In the genomic region with DNA sequence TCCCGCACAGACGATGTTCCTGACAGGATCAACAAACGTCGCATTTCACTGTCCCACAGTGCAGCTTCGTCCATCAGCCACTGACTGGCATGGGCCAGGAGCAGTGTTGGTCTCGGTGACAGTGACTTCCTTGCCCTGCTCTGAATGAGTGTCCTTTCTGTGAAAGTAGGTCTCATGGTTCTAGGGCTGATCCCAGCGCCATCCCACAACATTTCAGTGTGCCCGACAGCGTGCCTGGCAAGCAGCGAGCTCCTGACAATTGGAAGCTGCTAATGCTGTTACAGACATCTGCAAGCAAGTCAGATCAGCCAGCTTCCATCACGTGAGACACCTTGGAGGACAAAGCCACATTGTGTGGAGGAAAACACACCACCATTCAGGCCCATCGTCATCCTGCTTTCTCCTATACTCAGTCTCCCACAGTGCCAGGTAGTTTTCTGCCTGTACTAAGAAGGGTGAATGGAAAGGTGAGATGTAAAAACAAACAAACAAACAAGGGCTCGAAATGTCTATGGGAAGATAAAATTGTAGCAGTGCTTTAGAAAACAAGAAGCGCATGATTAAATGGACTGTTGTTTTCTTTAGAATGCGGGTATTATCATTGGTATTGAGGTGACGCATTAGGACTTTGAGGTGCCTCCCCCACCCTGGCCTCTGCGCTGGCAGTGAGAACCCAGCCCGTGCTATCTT, we compare ENCODE assay signal across 9 cellular contexts. TPM values are rescaled to one million over a fixed set of nuclear protein-coding genes. Genes with fewer than 3 reads are reported as not detected.
DNase-seq lines count a peak whose midpoint lies in the region; ATAC-seq, FAIRE-seq and TF ChIP-seq lines count a peak whose summit lies in the region.
"Had no signal": no experiment of that assay in that cellular context is flagged by ENCODE, and none has a peak within 500 bp of the region (broad histone marks: within the 10 kb centered on the region; RNA-seq: fewer than 3 reads in every experiment).

No MANE protein-coding gene starts in this region.

- peak in 1 of 2 experiments; percentile 40; a peak in 2 of 4 replicates for TF ChIP-seq POLR2A in HepG2 (IDR thresholded peaks at IDR 0.05; ENCODE audit: insufficient read depth in 1 of 2, low read depth in 2 of 2, low read length in 2 of 2)
- TF ChIP-seq POLR2A in suprapubic skin (IDR thresholded peaks at IDR 0.05) = peak in 1 of 2 donors; percentile 17

- peak; percentile 20 for ATAC-seq in HepG2
- no peak for ATAC-seq in GM21576 (IDR thresholded peaks at IDR 0.05; ENCODE audit: unreplicated experiment)
- no peak for ATAC-seq in HG02884 (IDR thresholded peaks at IDR 0.05; ENCODE audit: unreplicated experiment)

- H3K4me1 ChIP-seq in HepG2 (ENCODE audit: insufficient read depth, low read length) (peaks cover 29% of the 10 kb centered on the region), suprapubic skin (peaks cover 49% of the 10 kb centered on the region)

- H3K27me3 ChIP-seq in HepG2 (ENCODE audit: control insufficient read depth in 1 of 2, insufficient read depth in 2 of 2, low read length in 2 of 2) (no peaks in the 10 kb centered on the region), suprapubic skin (no peaks in the 10 kb centered on the region)

- no peak for FAIRE-seq in HepG2 (lab: Jason Lieb, UNC)

- CTCF ChIA-PET in HepG2 (lab: Yijun Ruan, JAX; ENCODE audit: low intra/inter-chr PET ratio, low total read pairs) = no interaction called here

- TF ChIP-seq CTCF in HepG2 (CRISPR knock-in tag; IDR thresholded peaks at IDR 0.05) = no peak
- no peak for TF ChIP-seq CTCF in suprapubic skin (IDR thresholded peaks at IDR 0.05)

- TF ChIP-seq RAD21 in HepG2 (CRISPR knock-in tag; IDR thresholded peaks at IDR 0.05) = no peak

- intact Hi-C loops in HepG2 (cut with micrococcal nuclease; ENCODE audit: unreplicated experiment) = no loop called here

- in situ Hi-C loops in HepG2 (cut with HindIII; ENCODE audit: extremely low pct_ligation_motif_present, low pct_unique_long_range_greater_than_20kb) = no loop called here

- TF ChIP-seq EP300 in HepG2 (IDR thresholded peaks at IDR 0.05; ENCODE audit: low read depth in 2 of 2, low read length in 2 of 2) = no peak
- TF ChIP-seq EP300 in HepG2 (CRISPR knock-in tag; IDR thresholded peaks at IDR 0.05; ENCODE audit: borderline replicate concordance) = no peak
- no peak for TF ChIP-seq EP300 in suprapubic skin (IDR thresholded peaks at IDR 0.05)

- peaks cover 15% of the 10 kb centered on the region; the same call in 1 of the 2 replicates for H4K20me1 ChIP-seq in HepG2 (ENCODE audit: insufficient read depth, low read length)

- no peaks in the 10 kb centered on the region for H3K79me2 ChIP-seq in HepG2 (ENCODE audit: insufficient read depth, low read length)

- no peak overlapping the region for H3K9ac ChIP-seq in HepG2 (ENCODE audit: insufficient read depth, low read depth, low read length)

- H3K36me3 ChIP-seq in HepG2 (replicated peaks in 1 of 2; ENCODE audit: control insufficient read depth in 1 of 2, insufficient read depth in 2 of 2, low read length in 2 of 2) = no peaks in the 10 kb centered on the region; a peak in 1 of 5 replicates
- no peaks in the 10 kb centered on the region for H3K36me3 ChIP-seq in suprapubic skin

- H3K27ac ChIP-seq in caudate nucleus (ENCODE audit: low read depth, low read length) (peak overlapping the region; percentile 8), HepG2 (ENCODE audit: extremely low read length, insufficient read depth, low read length) (peak overlapping the region; percentile 52), suprapubic skin (peak overlapping the region; percentile 95)

- no peak overlapping the region for H3K4me2 ChIP-seq in HepG2 (ENCODE audit: low read depth, low read length)

- H3K9me3 ChIP-seq in HepG2 (ENCODE audit: low read length) = no peaks in the 10 kb centered on the region
- H3K9me3 ChIP-seq in suprapubic skin = no peaks in the 10 kb centered on the region

- no TSS peak for BruUV-seq in HepG2 (replicated peaks; lab: Mats Ljungman, UMichigan)

- no peak overlapping the region for H3K4me3 ChIP-seq in HepG2 (replicated peaks in 1 of 3; ENCODE audit: insufficient read depth in 1 of 3, low read depth in 2 of 3, low read length in 3 of 3)
- H3K4me3 ChIP-seq in suprapubic skin = no peak overlapping the region

- DNase-seq in NCI-H2171 treated with DMSO at 0.1 percent for 48 hours (lab: John Stamatoyannopoulos, UW) (peak; percentile 88), caudate nucleus (lab: John Stamatoyannopoulos, UW) (peak in 34 of 61 donors; percentile 14 to 67 (median 36)), HepG2 (ENCODE audit: low spot score) (no peak), suprapubic skin (ENCODE audit: low spot score in 2 of 2) (peak; percentile 78 to 86), DMS53 treated with DMSO at 0.1 percent for 48 hours (lab: John Stamatoyannopoulos, UW; ENCODE audit: unreplicated experiment) (no peak), HuH-7.5 (ENCODE audit: low spot score) (no peak)
- DNase-seq: NCI-H187 had no signal

- H2AFZ ChIP-seq in HepG2 (ENCODE audit: low read length) = no peak overlapping the region

- WGBS in HepG2 (ENCODE audit: low lambda C conversion rate) = 83% methylated on average over 13 of the region's 18 CpGs
- WGBS in suprapubic skin = 31% methylated on average over 17 of the region's 18 CpGs

- POLR2A ChIA-PET in HepG2 (lab: Yijun Ruan, JAX) = interaction anchor here (0.6 kb wide), 1 partner anchor 11 kb away, joined by 3 read pairs; no protein-coding TSS in a partner anchor

RNA-seq across cellular contexts. Expression of gene ERRFI1, which starts 21.9 kb away (rescaled TPM):
- total RNA-seq in HepG2 (2016; rRNA removed; fragmentation: Illumina TruSeq; extraction: Trizol) (84.4 and 99.5 TPM in 2 replicates), suprapubic skin (100 to 1,000 TPM; 128 to 312 (median 262) TPM)
- total RNA-seq in HepG2 (2016; cell fraction: cytosol; rRNA removed; fragmentation: Illumina TruSeq; extraction: Trizol; ENCODE audit: low read depth) = 16.2 and 17.9 TPM in 2 replicates
- 83.4 and 92.6 TPM in 2 replicates for total RNA-seq in HepG2 (2016; cell fraction: insoluble cytoplasmic fraction; rRNA removed; fragmentation: Illumina TruSeq; extraction: Trizol)
- total RNA-seq in HepG2 (2016; cell fraction: membrane; rRNA removed; fragmentation: Illumina TruSeq; extraction: Trizol) = 72.5 and 74.8 TPM in 2 replicates
- total RNA-seq in HepG2 (2016; cell fraction: nucleus; rRNA removed; fragmentation: Illumina TruSeq; extraction: Trizol) = 61.8 and 73.3 TPM in 2 replicates
- 634 and 753 TPM in 2 replicates for polyA plus RNA-seq in HepG2 (2011; rRNA removed)
- polyA plus RNA-seq in HepG2 (2011; cell fraction: cytosol; rRNA removed) = 492 and 608 TPM in 2 replicates
- polyA plus RNA-seq in HepG2 (2011; cell fraction: nucleus; rRNA removed) = 300 and 467 TPM in 2 replicates
- polyA plus RNA-seq in HepG2 (2012) = 335 and 494 TPM in 2 replicates
- 8.7 and 10.5 TPM in 2 replicates for polyA plus RNA-seq in HepG2 (2016; cell fraction: cytosol; fragmentation: Illumina TruSeq; extraction: Trizol; ENCODE audit: low read depth)
- 102 and 107 TPM in 2 replicates for polyA plus RNA-seq in HepG2 (2016; cell fraction: insoluble cytoplasmic fraction; fragmentation: Illumina TruSeq; extraction: Trizol; ENCODE audit: low read depth)
- polyA plus RNA-seq in HepG2 (2016; cell fraction: membrane; fragmentation: Illumina TruSeq; extraction: Trizol; ENCODE audit: low read depth) = 41.9 and 45.1 TPM in 2 replicates
- 110 and 117 TPM in 2 replicates for polyA plus RNA-seq in HepG2 (2016; cell fraction: nucleus; fragmentation: Illumina TruSeq; extraction: Trizol; ENCODE audit: insufficient read depth, low read depth)
- polyA minus RNA-seq in HepG2 (2011; rRNA and poly(A)+ RNA removed; ENCODE audit: low replicate concordance) = 6.9 and 217 TPM in 2 replicates
- polyA minus RNA-seq in HepG2 (2011; cell fraction: cytosol; rRNA and poly(A)+ RNA removed) = 288 and 291 TPM in 2 replicates
- polyA minus RNA-seq in HepG2 (2011; cell fraction: nucleus; rRNA and poly(A)+ RNA removed) = 228 and 458 TPM in 2 replicates

RNA-seq across cellular contexts. Expression of gene PARK7, which starts 42.7 kb away (rescaled TPM):
- total RNA-seq in HepG2 (2016; rRNA removed; fragmentation: Illumina TruSeq; extraction: Trizol) (296 and 409 TPM in 2 replicates), suprapubic skin (10 to 100 TPM; 74.0 to 94.1 (median 85.2) TPM)
- total RNA-seq in HepG2 (2016; cell fraction: cytosol; rRNA removed; fragmentation: Illumina TruSeq; extraction: Trizol; ENCODE audit: low read depth) = 134 and 137 TPM in 2 replicates
- total RNA-seq in HepG2 (2016; cell fraction: insoluble cytoplasmic fraction; rRNA removed; fragmentation: Illumina TruSeq; extraction: Trizol) = 293 and 390 TPM in 2 replicates
- 183 and 197 TPM in 2 replicates for total RNA-seq in HepG2 (2016; cell fraction: membrane; rRNA removed; fragmentation: Illumina TruSeq; extraction: Trizol)
- total RNA-seq in HepG2 (2016; cell fraction: nucleus; rRNA removed; fragmentation: Illumina TruSeq; extraction: Trizol) = 97.3 and 108 TPM in 2 replicates
- 160 and 212 TPM in 2 replicates for polyA plus RNA-seq in HepG2 (2011; rRNA removed)
- 157 and 186 TPM in 2 replicates for polyA plus RNA-seq in HepG2 (2011; cell fraction: cytosol; rRNA removed)
- polyA plus RNA-seq in HepG2 (2011; cell fraction: nucleus; rRNA removed) = 39.0 and 44.4 TPM in 2 replicates
- 232 and 305 TPM in 2 replicates for polyA plus RNA-seq in HepG2 (2012)
- polyA plus RNA-seq in HepG2 (2016; cell fraction: cytosol; fragmentation: Illumina TruSeq; extraction: Trizol; ENCODE audit: low read depth) = 218 and 228 TPM in 2 replicates
- polyA plus RNA-seq in HepG2 (2016; cell fraction: insoluble cytoplasmic fraction; fragmentation: Illumina TruSeq; extraction: Trizol; ENCODE audit: low read depth) = 522 and 557 TPM in 2 replicates
- polyA plus RNA-seq in HepG2 (2016; cell fraction: membrane; fragmentation: Illumina TruSeq; extraction: Trizol; ENCODE audit: low read depth) = 199 and 221 TPM in 2 replicates
- 223 and 234 TPM in 2 replicates for polyA plus RNA-seq in HepG2 (2016; cell fraction: nucleus; fragmentation: Illumina TruSeq; extraction: Trizol; ENCODE audit: insufficient read depth, low read depth)
- polyA minus RNA-seq in HepG2 (2011; rRNA and poly(A)+ RNA removed; ENCODE audit: low replicate concordance) = 24.0 and 53.8 TPM in 2 replicates
- 52.3 and 53.9 TPM in 2 replicates for polyA minus RNA-seq in HepG2 (2011; cell fraction: cytosol; rRNA and poly(A)+ RNA removed)
- 28.7 and 42.4 TPM in 2 replicates for polyA minus RNA-seq in HepG2 (2011; cell fraction: nucleus; rRNA and poly(A)+ RNA removed)

Comparison
In these comparisons a context has a peak if more than half of its experiments do, and no peak if none do; other contexts are left out.
1. DNase-seq: peak in NCI-H2171 treated with DMSO at 0.1 percent for 48 hours (single experiment), caudate nucleus (34 of 61) and suprapubic skin (2 of 2); none in HepG2 (single experiment), DMS53 treated with DMSO at 0.1 percent for 48 hours (single experiment) and HuH-7.5 (single experiment).
2. H3K27ac ChIP-seq: peak in every context shown above with its lines; median percentile 95 in suprapubic skin; 52 in HepG2; 8 in caudate nucleus.